In genomic region chr20:60200305-60200918, GRCh38 we compare ENCODE assay signal across 19 cellular contexts.
DNase-seq lines count a peak whose midpoint lies in the region; ATAC-seq and TF ChIP-seq lines count a peak whose summit lies in the region.
"Had no signal": no experiment of that assay in that cellular context is flagged by ENCODE, and none has a peak within 500 bp of the region (broad histone marks: within the 10 kb centered on the region; RNA-seq: fewer than 3 reads in every experiment).

No MANE protein-coding gene starts in this region.

- peak; percentile 11 for ATAC-seq in aorta (ENCODE audit: low FRiP score)
- ATAC-seq: Right ventricle myocardium inferior, SK-N-SH treated with all-trans-retinoic acid at 6 μM for 48 hours had no signal

- CTCF ChIA-PET in PC-9 (lab: Charles Lee), result no interaction called here

- H3K4me3 ChIP-seq in aorta (ENCODE audit: low read length in 2 of 2) (no peak overlapping the region), PC-9 (no peak overlapping the region)
- H3K4me3 ChIP-seq: MG63, Peyer's patch, SJCRH30 had no signal

- H3K9me2 ChIP-seq in PC-9 (ENCODE audit: insufficient read depth), result no peaks in the 10 kb centered on the region

- H3K4me1 ChIP-seq in aorta (ENCODE audit: control insufficient read depth in 1 of 2, insufficient read depth in 2 of 2, low read length in 2 of 2), result no peaks in the 10 kb centered on the region
- no peaks in the 10 kb centered on the region for H3K4me1 ChIP-seq in PC-9 (replicated peaks; ENCODE audit: insufficient read depth)
- H3K4me1 ChIP-seq: Peyer's patch, SJCRH30 had no signal

- peaks cover 29% of the 10 kb centered on the region in 2 donors for H3K4me1 Mint-ChIP-seq in immature natural killer cell
- H3K4me1 Mint-ChIP-seq: CD4-positive, alpha-beta memory T cell had no signal

- H3K36me3 Mint-ChIP-seq in immature natural killer cell, result peaks cover 26 to 47% (median 31%) of the 10 kb centered on the region in 3 donors

- TF ChIP-seq CTCF in PC-9 (conservative IDR thresholded peaks at IDR 0.05), result no peak

- H3K4me2 ChIP-seq in PC-9, result no peak overlapping the region

- no peaks in the 10 kb centered on the region for H4K20me1 ChIP-seq in PC-9 (ENCODE audit: insufficient read depth)

- H3F3A ChIP-seq in PC-9 (ENCODE audit: insufficient read depth, low read depth), result no peaks in the 10 kb centered on the region

- 81% methylated on average over 16 of the region's 16 CpGs for WGBS in aorta, 2 donors

- peak overlapping the region in 3 of 5 donors; percentile 20 to 56 (median 40) for H3K4me3 Mint-ChIP-seq in immature natural killer cell
- H3K4me3 Mint-ChIP-seq: CD4-positive, alpha-beta memory T cell had no signal

- H3K27ac Mint-ChIP-seq in immature natural killer cell, result peak overlapping the region in 3 of 6 donors; percentile 18 to 72 (median 60)
- H3K27ac Mint-ChIP-seq: CD4-positive, alpha-beta memory T cell had no signal

- H3K27me3 Mint-ChIP-seq in immature natural killer cell (ENCODE audit: low read depth in 3 of 3), result peaks cover 0 to 2% (median 0%) of the 10 kb centered on the region in 3 donors

- H3K9me3 ChIP-seq in aorta (ENCODE audit: control insufficient read depth, low read length) (peaks cover 4% of the 10 kb centered on the region), PC-9 (ENCODE audit: insufficient read depth, low read depth) (no peaks in the 10 kb centered on the region)
- H3K9me3 ChIP-seq: MG63, Peyer's patch had no signal

- no peak overlapping the region for H2AFZ ChIP-seq in PC-9

- DNase-seq in Daoy (ENCODE audit: low read depth) (peak; percentile 17), RPMI8226 (peak; percentile 59), immature natural killer cell (peak in 1 of 3 donors; percentile 30), aorta (no peak), NCI-H774 (lab: John Stamatoyannopoulos, UW) (no peak), NCI-H2081 treated with DMSO at 0.1 percent for 48 hours (lab: John Stamatoyannopoulos, UW) (no peak), PC-9 (no peak)
- DNase-seq: C1 segment of cervical spinal cord; CD4-positive, alpha-beta memory T cell; COR-L47; DMS53; MG63; NCI-H2029; NCI-H526 treated with DMSO at 0.1 percent for 48 hours; Peyer's patch; SJCRH30 had no signal

- POLR2A ChIA-PET in PC-9 (lab: Charles Lee; ENCODE audit: unreplicated experiment), result no interaction called here

- H3K9me3 Mint-ChIP-seq in immature natural killer cell, result peaks cover 3 to 15% (median 7%) of the 10 kb centered on the region in 6 donors

- intact Hi-C loops in aorta (cut with DNase I), result no loop called here
- intact Hi-C loops in PC-9 (cut with micrococcal nuclease; ENCODE audit: unreplicated experiment), result no loop called here

- H3K27me3 ChIP-seq in aorta (ENCODE audit: control insufficient read depth in 1 of 2, insufficient read depth in 2 of 2, low read length in 1 of 2) (no peaks in the 10 kb centered on the region), PC-9 (ENCODE audit: insufficient read depth, low read depth) (peaks cover 50% of the 10 kb centered on the region)
- H3K27me3 ChIP-seq: MG63, Peyer's patch had no signal

- no peaks in the 10 kb centered on the region for H3K79me2 ChIP-seq in PC-9 (ENCODE audit: low read depth)

- BruUV-seq in PC-9 (replicated peaks; lab: Mats Ljungman, UMichigan), result no TSS peak

- no peaks in the 10 kb centered on the region for H3K36me3 ChIP-seq in aorta (ENCODE audit: control insufficient read depth in 1 of 2, insufficient read depth in 2 of 2, low read length in 1 of 2)
- H3K36me3 ChIP-seq in PC-9 (ENCODE audit: low read depth), result no peaks in the 10 kb centered on the region
- H3K36me3 ChIP-seq: MG63, Peyer's patch, SJCRH30 had no signal

- H3K27ac ChIP-seq in aorta (ENCODE audit: low read depth in 1 of 2, low read length in 2 of 2) (no peak overlapping the region), PC-9 (no peak overlapping the region)
- H3K27ac ChIP-seq: HL-60, Peyer's patch, SJCRH30 had no signal

Comparison
In these comparisons a context has a peak if more than half of its experiments do, and no peak if none do; other contexts are left out.
1. DNase-seq: peak in Daoy (single experiment) and RPMI8226 (single experiment); none in aorta (0 of 2), NCI-H774 (single experiment), NCI-H2081 treated with DMSO at 0.1 percent for 48 hours (single experiment) and PC-9 (0 of 2).